In the genomic region with DNA sequence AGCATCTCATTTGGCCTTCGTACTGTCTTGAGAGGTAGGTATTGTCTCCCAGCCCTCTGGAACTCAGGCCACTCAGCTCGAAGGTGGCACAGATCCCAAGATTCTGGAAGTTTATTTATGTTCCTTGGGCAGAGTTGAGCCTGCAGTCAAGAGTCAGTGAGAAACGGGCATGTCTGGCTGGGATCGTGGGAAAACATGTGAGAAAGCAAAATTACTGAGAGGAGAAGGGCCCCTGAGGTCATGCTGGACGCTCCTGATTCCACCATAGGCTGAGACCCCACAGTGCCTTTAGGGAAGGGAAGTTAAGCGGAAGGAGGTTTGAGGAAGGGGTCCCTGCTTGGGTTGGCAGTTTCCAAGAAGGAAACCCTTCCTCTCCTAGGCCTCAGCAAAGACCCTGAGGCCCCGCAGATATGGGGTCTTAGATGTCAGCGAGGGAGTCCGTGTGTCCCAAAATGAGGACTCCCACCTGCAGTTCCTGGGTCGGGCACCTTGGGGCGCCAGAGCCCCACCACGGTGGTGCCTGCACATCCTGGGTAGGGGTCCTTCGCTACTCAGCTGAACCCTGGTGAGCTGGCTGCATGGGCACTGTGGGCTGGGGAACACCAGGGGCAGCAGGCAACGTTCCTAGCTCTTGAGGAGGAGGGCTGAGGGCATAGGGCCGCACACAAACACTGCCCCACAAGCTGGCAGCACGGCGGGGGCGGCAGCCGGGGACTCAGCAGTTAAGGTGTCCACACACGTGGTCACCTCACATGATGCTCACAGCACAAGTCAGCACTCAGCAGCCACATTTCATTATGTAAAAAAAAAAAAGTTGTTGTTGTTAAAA, we compare ENCODE assay signal across 8 cellular contexts. TPM values are rescaled to one million over a fixed set of nuclear protein-coding genes. Genes with fewer than 3 reads are reported as not detected.
A peak's percentile ranks its signal among the peaks of the same experiment; 100 is the strongest.
DNase-seq lines count a peak whose midpoint lies in the region; ATAC-seq and TF ChIP-seq lines count a peak whose summit lies in the region.

No MANE protein-coding gene starts in this region.

- intact Hi-C loops in Right ventricle myocardium superior (cut with DNase I) (loop anchor here (10.0 kb wide), 1 partner anchor 54 kb away; the partner anchor contains the start of gene SLC25A44), posterior vena cava (cut with DNase I) (loop anchor here in 1 of 2 donors (5.0 kb wide), 1 partner anchor 49 kb away; no protein-coding TSS in a partner anchor)

- H3K9me3 Mint-ChIP-seq in activated T-cell treated with anti-CD3 and anti-CD28 coated beads, Interleukin-2, amount 50 U/mL, for 72 hours = no peaks in the 10 kb centered on the region

- peak; percentile 44 for DNase-seq in AG08396 (ENCODE audit: low spot score)
- peak; percentile 52 to 62 for DNase-seq in activated T-cell treated with anti-CD3 and anti-CD28 coated beads, Interleukin-2, amount 50 U/mL, for 72 hours
- peak; percentile 55 for DNase-seq in Right ventricle myocardium superior
- DNase-seq in posterior vena cava (ENCODE audit: low spot score) = no peak

- POLR2A ChIA-PET in HEK293 (lab: Yijun Ruan, JAX) = interaction anchor here (0.5 kb wide), 1 partner anchor 316 kb away, joined by 4 read pairs; no protein-coding TSS in a partner anchor

- TF ChIP-seq CTCF in HEK293 (tag by site-specific recombination; IDR thresholded peaks at IDR 0.05) = peak; percentile 78

- H3K9ac ChIP-seq in skeletal muscle tissue (ENCODE audit: low read depth in 1 of 3, low read length in 3 of 3) = peak overlapping the region in 1 of 3 donors; percentile 54

- no peak overlapping the region for H3K4me3 Mint-ChIP-seq in activated T-cell treated with anti-CD3 and anti-CD28 coated beads, Interleukin-2, amount 50 U/mL, for 72 hours

- H3K27ac ChIP-seq in HEK293 (ENCODE audit: extremely low read depth, low read depth, low read length) (no peak overlapping the region), skeletal muscle tissue (ENCODE audit: low read depth, low read length) (peak overlapping the region; percentile 40)

- H3K27me3 ChIP-seq in skeletal muscle tissue (ENCODE audit: control insufficient read depth in 3 of 3, insufficient read depth in 3 of 3, low read length in 3 of 3) = no peaks in the 10 kb centered on the region

- peak; percentile 21 to 28 for ATAC-seq in activated T-cell treated with anti-CD3 and anti-CD28 coated beads, Interleukin-2, amount 50 U/mL, for 72 hours (replicated peaks in 1 of 2)
- ATAC-seq in Right ventricle myocardium superior (ENCODE audit: poor library complexity) = peak; percentile 44
- ATAC-seq in GM19397 (IDR thresholded peaks at IDR 0.05; ENCODE audit: unreplicated experiment) = no peak
- ATAC-seq in HG02852 (IDR thresholded peaks at IDR 0.05; ENCODE audit: unreplicated experiment) = no peak

- H3K36me3 ChIP-seq in HEK293 (ENCODE audit: control insufficient read depth in 2 of 2, insufficient read depth in 1 of 2, low read length in 2 of 2) (peaks cover 0 to 29% of the 10 kb centered on the region in 2 experiments; a peak in 1 of 3 replicates), skeletal muscle tissue (ENCODE audit: control insufficient read depth in 3 of 3, insufficient read depth in 3 of 3, low read length in 3 of 3) (peaks cover 32 to 40% (median 33%) of the 10 kb centered on the region in 3 donors)

- H3K9me3 ChIP-seq in HEK293 (ENCODE audit: control insufficient read depth, insufficient read depth, low read depth, low read length) (no peaks in the 10 kb centered on the region), skeletal muscle tissue (ENCODE audit: control insufficient read depth in 3 of 3, low read length in 3 of 3) (no peaks in the 10 kb centered on the region)

- CTCF ChIA-PET in HEK293 (lab: Yijun Ruan, JAX) = interaction anchor here (0.6 to 13.7 kb wide), 26 partner anchors 10 to 380 kb away, joined by 3 to 210 read pairs (median 4); partner anchors contain the start of genes BGLAP and PMF1

- no peak overlapping the region for H3K27ac Mint-ChIP-seq in activated T-cell treated with anti-CD3 and anti-CD28 coated beads, Interleukin-2, amount 50 U/mL, for 72 hours

- H3K4me1 Mint-ChIP-seq in activated T-cell treated with anti-CD3 and anti-CD28 coated beads, Interleukin-2, amount 50 U/mL, for 72 hours (ENCODE audit: low read depth) = peaks cover 20% of the 10 kb centered on the region

- H3K27me3 Mint-ChIP-seq in activated T-cell treated with anti-CD3 and anti-CD28 coated beads, Interleukin-2, amount 50 U/mL, for 72 hours (ENCODE audit: low read depth) = no peaks in the 10 kb centered on the region

- H3K4me1 ChIP-seq in HEK293 (ENCODE audit: control insufficient read depth, insufficient read depth, low read length) (no peaks in the 10 kb centered on the region), skeletal muscle tissue (ENCODE audit: control insufficient read depth in 3 of 3, insufficient read depth in 3 of 3, low read length in 3 of 3) (peaks cover 1 to 23% (median 17%) of the 10 kb centered on the region in 3 donors)

- no peak overlapping the region for H3K4me3 ChIP-seq in HEK293 (ENCODE audit: low read depth, low read length)
- H3K4me3 ChIP-seq in skeletal muscle tissue (ENCODE audit: low read length in 3 of 3) = no peak overlapping the region

- H3K36me3 Mint-ChIP-seq in activated T-cell treated with anti-CD3 and anti-CD28 coated beads, Interleukin-2, amount 50 U/mL, for 72 hours (ENCODE audit: insufficient read depth in 2 of 2) = peaks cover 2 to 3% of the 10 kb centered on the region in 2 donors

TF ChIP-seq in HEK293, 187 proteins besides CTCF, POLR2A, EP300 and RAD21 (continues in another document):
- TF ChIP-seq ZNF26 (tag by site-specific recombination; IDR thresholded peaks at IDR 0.05) (no peak), BCL11A (tag by site-specific recombination; IDR thresholded peaks at IDR 0.05; ENCODE audit: low read depth) (no peak), ZNF658 (tag by site-specific recombination; IDR thresholded peaks at IDR 0.05) (no peak), ZBTB20 (tag by site-specific recombination; IDR thresholded peaks at IDR 0.05) (peak; percentile 35; the same call in 1 of the 2 replicates), HIC1 (tag by site-specific recombination; IDR thresholded peaks at IDR 0.05) (peak; percentile 56; the same call in 1 of the 2 replicates), OVOL3 (tag by site-specific recombination; IDR thresholded peaks at IDR 0.05) (no peak), ZNF239 (tag by site-specific recombination; IDR thresholded peaks at IDR 0.05) (no peak), ZNF654 (tag by site-specific recombination; IDR thresholded peaks at IDR 0.05; ENCODE audit: low read depth) (no peak), KLF7 (tag by site-specific recombination; IDR thresholded peaks at IDR 0.05; ENCODE audit: borderline replicate concordance) (no peak), ZNF837 (tag by site-specific recombination; IDR thresholded peaks at IDR 0.05) (no peak), EGR2 (tag by site-specific recombination; IDR thresholded peaks at IDR 0.05; ENCODE audit: low read depth) (peak; percentile 38; the same call in 1 of the 2 replicates), ZIC2 (tag by site-specific recombination; IDR thresholded peaks at IDR 0.05) (peak; percentile 41), ZNF664 (tag by site-specific recombination; IDR thresholded peaks at IDR 0.05) (no peak), ZNF391 (tag by site-specific recombination; IDR thresholded peaks at IDR 0.05; ENCODE audit: borderline replicate concordance, low read depth) (no peak), ZNF777 (tag by site-specific recombination; IDR thresholded peaks at IDR 0.05; ENCODE audit: borderline replicate concordance) (no peak)

RNA-seq across cellular contexts. Expression of gene SEMA4A, which starts 12.3 kb away (rescaled TPM):
- 10 to 100 TPM; 63.7 to 80.3 TPM for total RNA-seq in activated T-cell treated with anti-CD3 and anti-CD28 coated beads, Interleukin-2, amount 50 U/mL, for 72 hours
- 1.4 TPM for total RNA-seq in Right ventricle myocardium superior
- total RNA-seq in skeletal muscle tissue = 4.2 TPM
- 1 to 10 TPM; 5.8 to 8.0 TPM for total RNA-seq in posterior vena cava

RNA-seq across cellular contexts. Expression of gene LMNA, which starts 26.6 kb away (rescaled TPM):
- total RNA-seq in activated T-cell treated with anti-CD3 and anti-CD28 coated beads, Interleukin-2, amount 50 U/mL, for 72 hours = 100 to 1,000 TPM; 125 to 159 TPM
- total RNA-seq in Right ventricle myocardium superior (270 TPM), skeletal muscle tissue (399 TPM), posterior vena cava (100 to 1,000 TPM; 500 to 599 TPM)

RNA-seq across cellular contexts. Expression of gene SLC25A44, which starts 52.8 kb away (rescaled TPM):
- total RNA-seq in activated T-cell treated with anti-CD3 and anti-CD28 coated beads, Interleukin-2, amount 50 U/mL, for 72 hours = 10 to 100 TPM; 52.3 to 71.0 TPM
- 15.8 TPM for total RNA-seq in Right ventricle myocardium superior
- 3.1 TPM for total RNA-seq in skeletal muscle tissue
- 10 to 100 TPM; 16.1 to 21.2 TPM for total RNA-seq in posterior vena cava

RNA-seq across cellular contexts. Expression of gene MEX3A, which starts 58.8 kb away (rescaled TPM):
- total RNA-seq in activated T-cell treated with anti-CD3 and anti-CD28 coated beads, Interleukin-2, amount 50 U/mL, for 72 hours = under 1 TPM; 0.31 to 0.97 TPM
- 0.16 TPM for total RNA-seq in Right ventricle myocardium superior
- 6.8 TPM for total RNA-seq in skeletal muscle tissue
- total RNA-seq in posterior vena cava = under 1 TPM; 0.23 to 0.76 TPM

Comparison
In these comparisons a context has a peak if more than half of its experiments do, and no peak if none do; other contexts are left out.
1. ATAC-seq: peak in activated T-cell treated with anti-CD3 and anti-CD28 coated beads, Interleukin-2, amount 50 U/mL, for 72 hours (2 of 2) and Right ventricle myocardium superior (single experiment); none in GM19397 (single experiment) and HG02852 (single experiment).
2. RNA of gene SEMA4A, which starts 12.3 kb away (total RNA-seq): 63.7 to 80.3 TPM in activated T-cell treated with anti-CD3 and anti-CD28 coated beads, Interleukin-2, amount 50 U/mL, for 72 hours; 5.8 to 8.0 TPM in posterior vena cava, 4.2 TPM in skeletal muscle tissue (single experiment) and 1.4 TPM in Right ventricle myocardium superior (single experiment); every median in the first group is over 4 times any median in the second.